14 cellular contexts compared by ENCODE assay signal in the genomic region with DNA sequence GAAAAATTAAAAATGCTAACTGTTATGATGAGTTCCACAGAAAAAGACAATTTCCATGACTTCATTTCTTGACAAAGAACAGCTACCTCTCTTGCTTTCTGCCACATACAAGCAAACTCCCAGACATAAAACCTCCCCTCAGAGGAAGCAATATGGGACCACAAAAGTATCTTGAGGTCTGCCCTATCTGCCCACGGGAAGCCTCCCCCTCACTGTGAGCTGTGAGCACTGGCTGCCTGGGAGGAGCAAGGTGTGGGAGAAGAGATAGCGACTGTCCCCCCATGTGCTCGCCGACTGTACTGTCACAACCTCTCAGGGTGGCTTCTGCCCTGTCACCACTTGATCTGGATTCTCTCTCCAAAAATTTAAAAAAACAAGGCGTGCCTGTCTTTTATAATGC.
DNase-seq lines count a peak whose midpoint lies in the region; ATAC-seq lines count a peak whose summit lies in the region.
"Had no signal": no experiment of that assay in that cellular context is flagged by ENCODE, and none has a peak within 500 bp of the region (broad histone marks: within the 10 kb centered on the region; RNA-seq: fewer than 3 reads in every experiment).

No MANE protein-coding gene starts in this region.

- no peak overlapping the region for H3K9ac ChIP-seq in Karpas-422 (ENCODE audit: low read length)

- no peak overlapping the region for H3K4me3 ChIP-seq in Karpas-422 (ENCODE audit: low read length)
- H3K4me3 ChIP-seq: HAP-1, prostate gland, tibial nerve had no signal

- peak overlapping the region; percentile 43; the same call in 1 of the 2 replicates for H2AFZ ChIP-seq in Karpas-422 (ENCODE audit: low read length)

- H3K4me2 ChIP-seq in Karpas-422 (ENCODE audit: low read depth, low read length, poor library complexity, severe bottlenecking): no peak overlapping the region

- H3K9me2 ChIP-seq in Karpas-422 (replicated peaks; ENCODE audit: insufficient read depth, low read length): no peaks in the 10 kb centered on the region

- H3K79me2 ChIP-seq in Karpas-422 (ENCODE audit: low read length): no peaks in the 10 kb centered on the region

- 0 out of 2 replicates have a peak, but pooled peaks cover 3% of the 10 kb centered on the region for H3K27me3 ChIP-seq in Karpas-422 (ENCODE audit: low read length)
- H3K27me3 ChIP-seq: tibial nerve had no signal

- H3K9me3 ChIP-seq in Karpas-422 (ENCODE audit: low read length): no peaks in the 10 kb centered on the region
- H3K9me3 ChIP-seq: HAP-1, prostate gland had no signal

- ATAC-seq in left colon: no peak

- DNase-seq in Karpas-422 (no peak), islet precursor cell (peak; percentile 62), NCI-H1436 (lab: John Stamatoyannopoulos, UW) (no peak), DMS79 treated with DMSO at 0.1 percent for 48 hours (lab: John Stamatoyannopoulos, UW) (no peak), left colon (no peak)
- peak; percentile 75 for DNase-seq in activated CD8-positive, alpha-beta memory T cell treated with anti-CD3 and anti-CD28 coated beads for 24 hours
- DNase-seq in stimulated activated CD8-positive, alpha-beta memory T cell treated with anti-CD3 and anti-CD28 coated beads, Interleukin-15, amount 100 ng/mL, for 4 hours (ENCODE audit: low read depth in 2 of 2): peak; percentile 25 to 48
- DNase-seq in effector CD8-positive, alpha-beta T cell (lab: John Stamatoyannopoulos, UW): no peak
- DNase-seq: DMS 273 treated with DMSO at 0.1 percent for 48 hours, kidney glomerular epithelial cell had no signal

- peaks cover 16% of the 10 kb centered on the region for H3K4me1 ChIP-seq in Karpas-422 (ENCODE audit: low read length)
- H3K4me1 ChIP-seq: prostate gland had no signal

- H3K27ac ChIP-seq in Karpas-422 (ENCODE audit: low read length): no peak overlapping the region
- H3K27ac ChIP-seq: epithelial cell of prostate, prostate gland, tibial nerve had no signal

- no peaks in the 10 kb centered on the region for H4K20me1 ChIP-seq in Karpas-422 (ENCODE audit: insufficient read depth, low read depth, low read length)

- H3K36me3 ChIP-seq in Karpas-422 (ENCODE audit: insufficient read depth, low read length): no peaks in the 10 kb centered on the region
- H3K36me3 ChIP-seq: HAP-1, prostate gland had no signal

- intact Hi-C loops in left colon (cut with DNase I, micrococcal nuclease): no loop called here

Comparison
In these comparisons a context has a peak if more than half of its experiments do, and no peak if none do; other contexts are left out.
1. DNase-seq: peak in activated CD8-positive, alpha-beta memory T cell treated with anti-CD3 and anti-CD28 coated beads for 24 hours (single experiment), islet precursor cell (single experiment) and stimulated activated CD8-positive, alpha-beta memory T cell treated with anti-CD3 and anti-CD28 coated beads, Interleukin-15, amount 100 ng/mL, for 4 hours (2 of 2); none in Karpas-422 (single experiment), NCI-H1436 (single experiment), DMS79 treated with DMSO at 0.1 percent for 48 hours (single experiment), left colon (0 of 2) and effector CD8-positive, alpha-beta T cell (single experiment).